Comparison of ENCODE assay signal across 13 cellular contexts in the genomic region with DNA sequence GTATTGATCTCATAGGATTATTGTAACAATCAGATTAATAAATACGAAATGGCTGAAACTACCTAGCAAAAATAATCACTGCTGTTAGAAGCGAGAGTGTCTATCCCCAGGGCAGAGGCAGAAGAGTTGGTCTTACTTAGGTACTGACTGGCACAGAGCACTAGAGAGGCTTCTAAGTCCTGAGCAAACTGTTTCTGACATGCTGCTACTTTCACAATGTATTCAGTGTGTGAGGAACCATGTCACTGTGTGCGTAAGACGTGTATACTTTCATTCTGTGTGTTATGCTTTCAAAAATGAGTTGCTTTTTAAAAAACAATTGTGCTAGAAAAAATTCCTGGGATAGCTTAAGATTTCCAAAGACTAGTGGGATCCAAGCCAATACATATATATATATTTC. TPM values are rescaled to one million over a fixed set of nuclear protein-coding genes. Genes with fewer than 3 reads are reported as not detected.
"Had no signal": no experiment of that assay in that cellular context is flagged by ENCODE, and none has a peak within 500 bp of the region (broad histone marks: within the 10 kb centered on the region; RNA-seq: fewer than 3 reads in every experiment).

No MANE protein-coding gene starts in this region.

- H3K9ac ChIP-seq: KMS-11 had no signal

- ATAC-seq: GM23338, HepG2 had no signal

- FAIRE-seq: H1, H54, HepG2 had no signal

- H2AFZ ChIP-seq: GM23338 had no signal

- H3K4me2 ChIP-seq: GM23338, KMS-11 had no signal

- H3K27ac ChIP-seq: HL-60, KMS-11 had no signal

- H3K4me3 ChIP-seq: GM23338 had no signal

- DNase-seq: H9, HCEC 1CT, Karpas-422, KBM-7 had no signal

RNA-seq across cellular contexts. Expression of gene IFNA6, which starts 10.0 kb away (rescaled TPM):
- total RNA-seq: GM23338, H1, H9, HepG2, HT1080, LHCN-M2 had no signal
- polyA plus RNA-seq: GM23338, H1, HepG2, IgD-negative memory B cell had no signal

RNA-seq across cellular contexts. Expression of gene IFNA13, which starts 27.1 kb away (rescaled TPM):
- total RNA-seq: GM23338, H1, H9, HepG2, HT1080, LHCN-M2 had no signal
- polyA plus RNA-seq: GM23338, H1, HepG2, IgD-negative memory B cell had no signal

RNA-seq across cellular contexts. Expression of gene IFNA5, which starts 35.6 kb away (rescaled TPM):
- total RNA-seq: GM23338, H1, H9, HepG2, HT1080, LHCN-M2 had no signal
- polyA plus RNA-seq: GM23338, H1, HepG2, IgD-negative memory B cell had no signal

RNA-seq across cellular contexts. Expression of gene IFNA2, which starts 44.5 kb away (rescaled TPM):
- total RNA-seq: GM23338, H1, H9, HepG2, HT1080, LHCN-M2 had no signal
- polyA plus RNA-seq: GM23338, H1, HepG2, IgD-negative memory B cell had no signal
